19 cellular contexts compared by ENCODE assay signal in genomic region chr3:44734646-44735168, GRCh38. TPM values are rescaled to one million over a fixed set of nuclear protein-coding genes. Genes with fewer than 3 reads are reported as not detected.
DNase-seq lines count a peak whose midpoint lies in the region; ATAC-seq, FAIRE-seq and TF ChIP-seq lines count a peak whose summit lies in the region.
"Had no signal": no experiment of that assay in that cellular context is flagged by ENCODE, and none has a peak within 500 bp of the region (broad histone marks: within the 10 kb centered on the region; RNA-seq: fewer than 3 reads in every experiment).

No MANE protein-coding gene starts in this region.

- intact Hi-C loops in HepG2 (cut with micrococcal nuclease; ENCODE audit: unreplicated experiment): no loop called here
- intact Hi-C loops in right lobe of liver (cut with DNase I): no loop called here

- CTCF ChIA-PET in HepG2 (lab: Yijun Ruan, JAX; ENCODE audit: low intra/inter-chr PET ratio, low total read pairs): no interaction called here

- WGBS in HepG2 (ENCODE audit: low lambda C conversion rate): 71% methylated on average over 3 of the region's 3 CpGs
- WGBS in right lobe of liver (ENCODE audit: insufficient coverage, low coverage, low lambda C conversion rate, missing lambda C conversion rate): 86% methylated on average over 3 of the region's 3 CpGs
- 77% methylated on average over 3 of the region's 3 CpGs for WGBS in liver

- FAIRE-seq in HepG2 (lab: Jason Lieb, UNC): no peak

- H4K20me1 ChIP-seq in HepG2 (ENCODE audit: insufficient read depth, low read length): no peaks in the 10 kb centered on the region

- TF ChIP-seq RAD21 in HepG2 (CRISPR knock-in tag; IDR thresholded peaks at IDR 0.05) (no peak), liver (IDR thresholded peaks at IDR 0.05) (no peak)

- H3K4me1 ChIP-seq in HepG2 (ENCODE audit: insufficient read depth, low read length) (peaks cover 9% of the 10 kb centered on the region), right lobe of liver (no peaks in the 10 kb centered on the region), liver (ENCODE audit: control insufficient read depth in 4 of 4, insufficient read depth in 4 of 4, low read length in 3 of 4) (peaks cover 0 to 2% (median 0%) of the 10 kb centered on the region in 4 donors)
- H3K4me1 ChIP-seq: BE2C had no signal

- H3K27ac ChIP-seq in HepG2 (ENCODE audit: extremely low read length, insufficient read depth, low read length) (no peak overlapping the region), right lobe of liver (no peak overlapping the region), liver (ENCODE audit: low read depth in 1 of 2, low read length in 2 of 2) (no peak overlapping the region)
- H3K27ac ChIP-seq: 22Rv1, KMS-11 had no signal

- POLR2A ChIA-PET in HepG2 (lab: Yijun Ruan, JAX): no interaction called here

- in situ Hi-C loops in HepG2 (cut with HindIII; ENCODE audit: extremely low pct_ligation_motif_present, low pct_unique_long_range_greater_than_20kb): no loop called here

- H3K9ac ChIP-seq in HepG2 (ENCODE audit: insufficient read depth, low read depth, low read length) (no peak overlapping the region), liver (ENCODE audit: low read depth in 1 of 2, low read length in 2 of 2) (no peak overlapping the region)
- H3K9ac ChIP-seq: KMS-11, SK-N-SH had no signal

- H3K27me3 ChIP-seq in HepG2 (ENCODE audit: control insufficient read depth in 1 of 2, insufficient read depth in 2 of 2, low read length in 2 of 2) (no peaks in the 10 kb centered on the region; a peak in 1 of 5 replicates), right lobe of liver (no peaks in the 10 kb centered on the region), liver (ENCODE audit: control insufficient read depth in 4 of 4, insufficient read depth in 4 of 4, low read length in 3 of 4) (no peaks in the 10 kb centered on the region)
- H3K27me3 ChIP-seq: BE2C had no signal

- no peak overlapping the region for H3K4me2 ChIP-seq in HepG2 (ENCODE audit: low read depth, low read length)
- H3K4me2 ChIP-seq: KMS-11, SK-N-SH had no signal

- H3K4me3 ChIP-seq in HepG2 (replicated peaks in 1 of 3; ENCODE audit: insufficient read depth in 1 of 3, low read depth in 2 of 3, low read length in 3 of 3) (no peak overlapping the region), right lobe of liver (no peak overlapping the region), liver (ENCODE audit: low read depth in 1 of 3, low read length in 3 of 3) (peak overlapping the region in 2 of 3 donors; percentile 7 to 35)

- no peak overlapping the region for H2AFZ ChIP-seq in HepG2 (ENCODE audit: low read length)

- TF ChIP-seq EP300 in HepG2 (IDR thresholded peaks at IDR 0.05; ENCODE audit: low read depth in 2 of 2, low read length in 2 of 2) (no peak), HepG2 (CRISPR knock-in tag; IDR thresholded peaks at IDR 0.05; ENCODE audit: borderline replicate concordance) (no peak)

- no peaks in the 10 kb centered on the region for H3K79me2 ChIP-seq in HepG2 (ENCODE audit: insufficient read depth, low read length)

- no peak for DNase-seq in HepG2 (ENCODE audit: low spot score)
- DNase-seq in right lobe of liver: no peak
- no peak for DNase-seq in HK-2 (ENCODE audit: unreplicated experiment)
- DNase-seq in iPS-NIHi7 (ENCODE audit: extremely low spot score): no peak
- no peak for DNase-seq in AG20443 (ENCODE audit: low spot score)
- DNase-seq: BE2C, DMS153, DND-41, H9, IMR-90, MM.1S, NCI-H2029, NCI-H446, NCI-H524 treated with DMSO at 0.1 percent for 48 hours, NCI-H774, SK-N-SH had no signal

- TF ChIP-seq POLR2A in HepG2 (IDR thresholded peaks at IDR 0.05; ENCODE audit: insufficient read depth in 1 of 2, low read depth in 2 of 2, low read length in 2 of 2) (no peak), right lobe of liver (IDR thresholded peaks at IDR 0.05) (no peak)

- TF ChIP-seq CTCF in HepG2 (CRISPR knock-in tag; IDR thresholded peaks at IDR 0.05) (no peak), right lobe of liver (IDR thresholded peaks at IDR 0.05) (no peak), liver (IDR thresholded peaks at IDR 0.05; ENCODE audit: low read depth, low read length, missing input control) (no peak)

- no TSS peak for BruUV-seq in HepG2 (replicated peaks; lab: Mats Ljungman, UMichigan)

- H3K9me3 ChIP-seq in HepG2 (ENCODE audit: low read length) (peaks cover 86% of the 10 kb centered on the region), right lobe of liver (peaks cover 0 to 62% (median 17%) of the 10 kb centered on the region in 4 donors), liver (ENCODE audit: control insufficient read depth in 4 of 4, low read length in 3 of 4) (peaks cover 33 to 74% (median 66%) of the 10 kb centered on the region in 4 donors)
- H3K9me3 ChIP-seq: BE2C had no signal

- H3K36me3 ChIP-seq in HepG2 (replicated peaks in 1 of 2; ENCODE audit: control insufficient read depth in 1 of 2, insufficient read depth in 2 of 2, low read length in 2 of 2): peaks cover 0 to 6% of the 10 kb centered on the region in 2 experiments; a peak in 2 of 5 replicates
- H3K36me3 ChIP-seq in right lobe of liver: peaks cover 0 to 10% (median 0%) of the 10 kb centered on the region in 4 donors
- H3K36me3 ChIP-seq in liver (ENCODE audit: control insufficient read depth in 4 of 4, insufficient read depth in 3 of 4, low read depth in 1 of 4, low read length in 3 of 4): peaks cover 0 to 18% (median 10%) of the 10 kb centered on the region in 4 donors
- H3K36me3 ChIP-seq: BE2C had no signal

- ATAC-seq in HepG2: no peak
- no peak for ATAC-seq in right lobe of liver

RNA-seq across cellular contexts. Expression of gene ZNF501, which starts 5.3 kb away (rescaled TPM):
- 2.8 and 4.1 TPM in 2 replicates for total RNA-seq in HepG2 (2016; rRNA removed; fragmentation: Illumina TruSeq; extraction: Trizol)
- 0.51 and 0.88 TPM in 2 replicates for total RNA-seq in HepG2 (2016; cell fraction: cytosol; rRNA removed; fragmentation: Illumina TruSeq; extraction: Trizol; ENCODE audit: low read depth)
- total RNA-seq in HepG2 (2016; cell fraction: insoluble cytoplasmic fraction; rRNA removed; fragmentation: Illumina TruSeq; extraction: Trizol): 2.4 and 4.9 TPM in 2 replicates
- total RNA-seq in HepG2 (2016; cell fraction: membrane; rRNA removed; fragmentation: Illumina TruSeq; extraction: Trizol): 2.4 and 2.9 TPM in 2 replicates
- total RNA-seq in HepG2 (2016; cell fraction: nucleus; rRNA removed; fragmentation: Illumina TruSeq; extraction: Trizol): 3.1 and 5.4 TPM in 2 replicates
- 1.4 and 2.4 TPM in 2 replicates for polyA plus RNA-seq in HepG2 (2011; rRNA removed)
- polyA plus RNA-seq in HepG2 (2011; cell fraction: cytosol; rRNA removed): 1.2 and 1.8 TPM in 2 replicates
- polyA plus RNA-seq in HepG2 (2011; cell fraction: nucleus; rRNA removed): 1.1 TPM in 2 replicates
- 2.2 and 2.6 TPM in 2 replicates for polyA plus RNA-seq in HepG2 (2012)
- polyA plus RNA-seq in HepG2 (2016; cell fraction: cytosol; fragmentation: Illumina TruSeq; extraction: Trizol; ENCODE audit: low read depth): 0.80 and 1.3 TPM in 2 replicates
- polyA plus RNA-seq in HepG2 (2016; cell fraction: insoluble cytoplasmic fraction; fragmentation: Illumina TruSeq; extraction: Trizol; ENCODE audit: low read depth): 2.9 and 3.9 TPM in 2 replicates
- polyA plus RNA-seq in HepG2 (2016; cell fraction: membrane; fragmentation: Illumina TruSeq; extraction: Trizol; ENCODE audit: low read depth): 1.2 and 2.2 TPM in 2 replicates
- 1.8 and 2.9 TPM in 2 replicates for polyA plus RNA-seq in HepG2 (2016; cell fraction: nucleus; fragmentation: Illumina TruSeq; extraction: Trizol; ENCODE audit: insufficient read depth, low read depth)
- polyA minus RNA-seq in HepG2 (2011; rRNA and poly(A)+ RNA removed; ENCODE audit: low replicate concordance): 2.2 TPM in 1 of 2 replicates, not detected in the other
- 1.7 and 2.4 TPM in 2 replicates for polyA minus RNA-seq in HepG2 (2011; cell fraction: cytosol; rRNA and poly(A)+ RNA removed)
- polyA minus RNA-seq in HepG2 (2011; cell fraction: nucleus; rRNA and poly(A)+ RNA removed): 3.6 and 6.7 TPM in 2 replicates
- 1 to 10 TPM in 3 of 6 experiments, under 1 TPM in 3; 0.43 to 1.2 (median 0.87) TPM for total RNA-seq in right lobe of liver
- total RNA-seq in liver: 1 to 10 TPM; 1.1 to 1.6 TPM
- polyA plus RNA-seq in liver: under 1 TPM; 0.44 to 0.46 TPM

RNA-seq across cellular contexts. Expression of gene ZNF502, which starts 22.2 kb away (rescaled TPM):
- total RNA-seq in HepG2 (2016; rRNA removed; fragmentation: Illumina TruSeq; extraction: Trizol) (not detected in 2 replicates), right lobe of liver (1 to 10 TPM in 4 of 6 experiments, under 1 TPM in 2; 0.50 to 1.7 (median 1.1) TPM), liver (1 to 10 TPM; 1.7 to 2.1 TPM)
- total RNA-seq in HepG2 (2016; cell fraction: cytosol; rRNA removed; fragmentation: Illumina TruSeq; extraction: Trizol; ENCODE audit: low read depth): not detected in 2 replicates
- not detected in 2 replicates for total RNA-seq in HepG2 (2016; cell fraction: insoluble cytoplasmic fraction; rRNA removed; fragmentation: Illumina TruSeq; extraction: Trizol)
- total RNA-seq in HepG2 (2016; cell fraction: membrane; rRNA removed; fragmentation: Illumina TruSeq; extraction: Trizol): not detected in 2 replicates
- total RNA-seq in HepG2 (2016; cell fraction: nucleus; rRNA removed; fragmentation: Illumina TruSeq; extraction: Trizol): not detected in 2 replicates
- polyA plus RNA-seq in HepG2 (2011; rRNA removed) (not detected in 2 replicates), liver (under 1 TPM; 0.75 to 0.89 TPM)
- polyA plus RNA-seq in HepG2 (2011; cell fraction: cytosol; rRNA removed): not detected in 2 replicates
- not detected in 2 replicates for polyA plus RNA-seq in HepG2 (2011; cell fraction: nucleus; rRNA removed)
- not detected in 2 replicates for polyA plus RNA-seq in HepG2 (2012)
- polyA plus RNA-seq in HepG2 (2016; cell fraction: cytosol; fragmentation: Illumina TruSeq; extraction: Trizol; ENCODE audit: low read depth): not detected in 2 replicates
- polyA plus RNA-seq in HepG2 (2016; cell fraction: insoluble cytoplasmic fraction; fragmentation: Illumina TruSeq; extraction: Trizol; ENCODE audit: low read depth): not detected in 2 replicates
- not detected in 2 replicates for polyA plus RNA-seq in HepG2 (2016; cell fraction: membrane; fragmentation: Illumina TruSeq; extraction: Trizol; ENCODE audit: low read depth)
- not detected in 2 replicates for polyA plus RNA-seq in HepG2 (2016; cell fraction: nucleus; fragmentation: Illumina TruSeq; extraction: Trizol; ENCODE audit: insufficient read depth, low read depth)
- polyA minus RNA-seq in HepG2 (2011; rRNA and poly(A)+ RNA removed; ENCODE audit: low replicate concordance): not detected in 2 replicates
- not detected in 2 replicates for polyA minus RNA-seq in HepG2 (2011; cell fraction: cytosol; rRNA and poly(A)+ RNA removed)
- not detected in 2 replicates for polyA minus RNA-seq in HepG2 (2011; cell fraction: nucleus; rRNA and poly(A)+ RNA removed)
- total RNA-seq: H9 had no signal

RNA-seq across cellular contexts. Expression of gene KIAA1143, which starts 26.7 kb away (rescaled TPM):
- 27.2 and 49.0 TPM in 2 replicates for total RNA-seq in HepG2 (2016; rRNA removed; fragmentation: Illumina TruSeq; extraction: Trizol)
- 7.0 and 9.8 TPM in 2 replicates for total RNA-seq in HepG2 (2016; cell fraction: cytosol; rRNA removed; fragmentation: Illumina TruSeq; extraction: Trizol; ENCODE audit: low read depth)
- total RNA-seq in HepG2 (2016; cell fraction: insoluble cytoplasmic fraction; rRNA removed; fragmentation: Illumina TruSeq; extraction: Trizol): 22.9 and 47.8 TPM in 2 replicates
- total RNA-seq in HepG2 (2016; cell fraction: membrane; rRNA removed; fragmentation: Illumina TruSeq; extraction: Trizol): 16.2 and 16.3 TPM in 2 replicates
- total RNA-seq in HepG2 (2016; cell fraction: nucleus; rRNA removed; fragmentation: Illumina TruSeq; extraction: Trizol): 14.3 and 19.8 TPM in 2 replicates
- 8.3 and 9.9 TPM in 2 replicates for polyA plus RNA-seq in HepG2 (2011; rRNA removed)
- 4.5 and 7.7 TPM in 2 replicates for polyA plus RNA-seq in HepG2 (2011; cell fraction: cytosol; rRNA removed)
- 2.4 and 3.2 TPM in 2 replicates for polyA plus RNA-seq in HepG2 (2011; cell fraction: nucleus; rRNA removed)
- polyA plus RNA-seq in HepG2 (2012): 10.2 and 16.6 TPM in 2 replicates
- 6.1 and 6.7 TPM in 2 replicates for polyA plus RNA-seq in HepG2 (2016; cell fraction: cytosol; fragmentation: Illumina TruSeq; extraction: Trizol; ENCODE audit: low read depth)
- 44.4 and 45.8 TPM in 2 replicates for polyA plus RNA-seq in HepG2 (2016; cell fraction: insoluble cytoplasmic fraction; fragmentation: Illumina TruSeq; extraction: Trizol; ENCODE audit: low read depth)
- 14.4 and 15.2 TPM in 2 replicates for polyA plus RNA-seq in HepG2 (2016; cell fraction: membrane; fragmentation: Illumina TruSeq; extraction: Trizol; ENCODE audit: low read depth)
- polyA plus RNA-seq in HepG2 (2016; cell fraction: nucleus; fragmentation: Illumina TruSeq; extraction: Trizol; ENCODE audit: insufficient read depth, low read depth): 16.7 and 28.1 TPM in 2 replicates
- polyA minus RNA-seq in HepG2 (2011; rRNA and poly(A)+ RNA removed; ENCODE audit: low replicate concordance): 11.1 and 15.6 TPM in 2 replicates
- 15.4 and 16.9 TPM in 2 replicates for polyA minus RNA-seq in HepG2 (2011; cell fraction: cytosol; rRNA and poly(A)+ RNA removed)
- 6.4 and 10.3 TPM in 2 replicates for polyA minus RNA-seq in HepG2 (2011; cell fraction: nucleus; rRNA and poly(A)+ RNA removed)
- total RNA-seq in right lobe of liver: 10 to 100 TPM in 1 of 6 experiments, 1 to 10 TPM in 5; 7.2 to 11.6 (median 8.5) TPM
- 10 to 100 TPM in 1 of 2 donors, 1 to 10 TPM in 1; 10.0 to 10.3 TPM for total RNA-seq in liver
- 1 to 10 TPM; 3.9 to 4.5 TPM for polyA plus RNA-seq in liver

RNA-seq across cellular contexts. Expression of gene KIF15, which starts 26.9 kb away (rescaled TPM):
- total RNA-seq in HepG2 (2016; rRNA removed; fragmentation: Illumina TruSeq; extraction: Trizol): 33.8 and 55.1 TPM in 2 replicates
- total RNA-seq in HepG2 (2016; cell fraction: cytosol; rRNA removed; fragmentation: Illumina TruSeq; extraction: Trizol; ENCODE audit: low read depth): 8.8 and 10.0 TPM in 2 replicates
- 33.4 and 55.8 TPM in 2 replicates for total RNA-seq in HepG2 (2016; cell fraction: insoluble cytoplasmic fraction; rRNA removed; fragmentation: Illumina TruSeq; extraction: Trizol)
- total RNA-seq in HepG2 (2016; cell fraction: membrane; rRNA removed; fragmentation: Illumina TruSeq; extraction: Trizol): 10.9 and 12.8 TPM in 2 replicates
- total RNA-seq in HepG2 (2016; cell fraction: nucleus; rRNA removed; fragmentation: Illumina TruSeq; extraction: Trizol): 19.9 and 20.6 TPM in 2 replicates
- 2.7 and 4.8 TPM in 2 replicates for polyA plus RNA-seq in HepG2 (2011; rRNA removed)
- 1.7 and 1.9 TPM in 2 replicates for polyA plus RNA-seq in HepG2 (2011; cell fraction: cytosol; rRNA removed)
- polyA plus RNA-seq in HepG2 (2011; cell fraction: nucleus; rRNA removed): 2.1 and 2.3 TPM in 2 replicates
- polyA plus RNA-seq in HepG2 (2012): 3.2 and 9.1 TPM in 2 replicates
- 1.5 and 1.6 TPM in 2 replicates for polyA plus RNA-seq in HepG2 (2016; cell fraction: cytosol; fragmentation: Illumina TruSeq; extraction: Trizol; ENCODE audit: low read depth)
- 36.2 and 41.4 TPM in 2 replicates for polyA plus RNA-seq in HepG2 (2016; cell fraction: insoluble cytoplasmic fraction; fragmentation: Illumina TruSeq; extraction: Trizol; ENCODE audit: low read depth)
- 4.0 and 5.2 TPM in 2 replicates for polyA plus RNA-seq in HepG2 (2016; cell fraction: membrane; fragmentation: Illumina TruSeq; extraction: Trizol; ENCODE audit: low read depth)
- 20.2 and 21.3 TPM in 2 replicates for polyA plus RNA-seq in HepG2 (2016; cell fraction: nucleus; fragmentation: Illumina TruSeq; extraction: Trizol; ENCODE audit: insufficient read depth, low read depth)
- polyA minus RNA-seq in HepG2 (2011; rRNA and poly(A)+ RNA removed; ENCODE audit: low replicate concordance): 3.8 and 10.8 TPM in 2 replicates
- 4.3 and 6.2 TPM in 2 replicates for polyA minus RNA-seq in HepG2 (2011; cell fraction: cytosol; rRNA and poly(A)+ RNA removed)
- polyA minus RNA-seq in HepG2 (2011; cell fraction: nucleus; rRNA and poly(A)+ RNA removed): 12.2 TPM in 2 replicates
- total RNA-seq in right lobe of liver: under 1 TPM; 0.09 to 0.51 (median 0.22) TPM
- 10 to 100 TPM in 1 of 2 donors, under 1 TPM in 1; under 0.01 to 15.9 TPM for total RNA-seq in liver
- under 1 TPM; 0.15 to 0.33 TPM for polyA plus RNA-seq in liver

Comparison
In these comparisons a context has a peak if more than half of its experiments do, and no peak if none do; other contexts are left out.
1. H3K4me3 ChIP-seq: peak in liver (2 of 3); none in HepG2 (0 of 3) and right lobe of liver (0 of 3).